ENCODE assay signal across 8 cellular contexts in genomic region chr6:41939091-41939847, GRCh38. TPM values are rescaled to one million over a fixed set of nuclear protein-coding genes. Genes with fewer than 3 reads are reported as not detected.
DNase-seq lines count a peak whose midpoint lies in the region; ATAC-seq and TF ChIP-seq lines count a peak whose summit lies in the region.

No MANE protein-coding gene starts in this region.

- peak overlapping the region; percentile 98 to 99 for H3K4me3 Mint-ChIP-seq in activated T-cell treated with anti-CD3 and anti-CD28 coated beads, Interleukin-2, amount 50 U/mL, for 72 hours

- H3K27ac ChIP-seq in heart left ventricle: peak overlapping the region; percentile 54 to 95 (median 86)

- H3K4me3 ChIP-seq in heart left ventricle: peak overlapping the region in 8 of 12 donors; percentile 67 to 99 (median 92)

- no peak for ATAC-seq in activated T-cell treated with anti-CD3 and anti-CD28 coated beads, Interleukin-2, amount 50 U/mL, for 72 hours (replicated peaks in 1 of 2)
- ATAC-seq in heart left ventricle: no peak
- ATAC-seq in activated CD4-positive, CD25-positive, alpha-beta regulatory T cell treated with anti-CD3 and anti-CD28 coated beads, Interleukin-2, amount 50 U/mL, for 24 hours: no peak

- no peak for TF ChIP-seq CTCF in heart left ventricle (IDR thresholded peaks at IDR 0.05)

- DNase-seq in AML-193 (lab: John Stamatoyannopoulos, UW) (peak; percentile 91 to 95), KG1 (lab: John Stamatoyannopoulos, UW) (peak; percentile 56), heart left ventricle (peak; percentile 37 to 79 (median 60)), retina (peak; percentile 34), NCI-H524 (lab: John Stamatoyannopoulos, UW) (no peak)
- peak in 1 of 2 donors; percentile 47 for DNase-seq in activated T-cell treated with anti-CD3 and anti-CD28 coated beads, Interleukin-2, amount 50 U/mL, for 72 hours
- DNase-seq in effector CD4-positive, alpha-beta T cell: no peak

- peaks cover 19 to 28% of the 10 kb centered on the region in 2 donors for H3K36me3 Mint-ChIP-seq in activated T-cell treated with anti-CD3 and anti-CD28 coated beads, Interleukin-2, amount 50 U/mL, for 72 hours (ENCODE audit: insufficient read depth in 2 of 2)

- H3K4me1 ChIP-seq in heart left ventricle: peaks cover 7 to 85% (median 52%) of the 10 kb centered on the region in 12 donors

- no peaks in the 10 kb centered on the region for H3K9me3 Mint-ChIP-seq in activated T-cell treated with anti-CD3 and anti-CD28 coated beads, Interleukin-2, amount 50 U/mL, for 72 hours

- H3K27me3 Mint-ChIP-seq in activated T-cell treated with anti-CD3 and anti-CD28 coated beads, Interleukin-2, amount 50 U/mL, for 72 hours (ENCODE audit: low read depth): no peaks in the 10 kb centered on the region

- H3K36me3 ChIP-seq in heart left ventricle: peaks cover 0 to 44% (median 23%) of the 10 kb centered on the region in 9 donors

- H3K9me3 ChIP-seq in heart left ventricle: no peaks in the 10 kb centered on the region

- no peak for TF ChIP-seq POLR2A in heart left ventricle (IDR thresholded peaks at IDR 0.05)

- WGBS in heart left ventricle, 4 donors: 32 to 41% (median 37%) methylated on average over 6 to 12 of the region's 12 CpGs

- no peaks in the 10 kb centered on the region for H3K27me3 ChIP-seq in heart left ventricle

- peak overlapping the region; percentile 99 for H3K27ac Mint-ChIP-seq in activated T-cell treated with anti-CD3 and anti-CD28 coated beads, Interleukin-2, amount 50 U/mL, for 72 hours

- intact Hi-C loops in heart left ventricle (cut with DNase I): loop anchor here in 7 of 10 donors (5.0 to 10.0 kb wide), 4 partner anchors 92 to 152 kb away; partner anchors contain the start of gene TOMM6 (in 5 of the 7)

- peaks cover 81% of the 10 kb centered on the region for H3K4me1 Mint-ChIP-seq in activated T-cell treated with anti-CD3 and anti-CD28 coated beads, Interleukin-2, amount 50 U/mL, for 72 hours (ENCODE audit: low read depth)

RNA-seq across cellular contexts. Expression of gene CCND3, which starts 2.3 kb away (rescaled TPM):
- total RNA-seq in activated T-cell treated with anti-CD3 and anti-CD28 coated beads, Interleukin-2, amount 50 U/mL, for 72 hours: 100 to 1,000 TPM; 256 to 259 TPM
- 100 to 1,000 TPM in 2 of 9 donors, 10 to 100 TPM in 7; 33.9 to 116 (median 46.2) TPM for total RNA-seq in heart left ventricle
- polyA plus RNA-seq in heart left ventricle: 10 to 100 TPM; 47.1 to 78.1 TPM

RNA-seq across cellular contexts. Expression of gene BYSL, which starts 18.0 kb away (rescaled TPM):
- total RNA-seq in activated T-cell treated with anti-CD3 and anti-CD28 coated beads, Interleukin-2, amount 50 U/mL, for 72 hours: 10 to 100 TPM; 30.4 to 38.1 TPM
- 10 to 100 TPM in 4 of 9 donors, 1 to 10 TPM in 5; 4.5 to 15.3 (median 9.2) TPM for total RNA-seq in heart left ventricle
- 10 to 100 TPM in 1 of 2 donors, 1 to 10 TPM in 1; 5.0 to 26.3 TPM for polyA plus RNA-seq in heart left ventricle

RNA-seq across cellular contexts. Expression of gene MED20, which starts 18.3 kb away (rescaled TPM):
- 10 to 100 TPM; 24.9 to 34.6 TPM for total RNA-seq in activated T-cell treated with anti-CD3 and anti-CD28 coated beads, Interleukin-2, amount 50 U/mL, for 72 hours
- total RNA-seq in heart left ventricle: 10 to 100 TPM; 13.5 to 25.5 (median 16.9) TPM
- 10 to 100 TPM in 1 of 2 donors, 1 to 10 TPM in 1; 9.3 to 18.5 TPM for polyA plus RNA-seq in heart left ventricle

RNA-seq across cellular contexts. Expression of gene USP49, which starts 44.1 kb away (rescaled TPM):
- total RNA-seq in activated T-cell treated with anti-CD3 and anti-CD28 coated beads, Interleukin-2, amount 50 U/mL, for 72 hours: 10 to 100 TPM; 13.3 to 14.8 TPM
- total RNA-seq in heart left ventricle: 1 to 10 TPM; 1.2 to 3.4 (median 2.4) TPM
- polyA plus RNA-seq in heart left ventricle: 1 to 10 TPM in 1 of 2 donors, under 1 TPM in 1; 0.87 to 1.1 TPM

Comparison
In these comparisons a context has a peak if more than half of its experiments do, and no peak if none do; other contexts are left out.
1. DNase-seq: peak in AML-193 (2 of 2), KG1 (single experiment), heart left ventricle (5 of 5) and retina (single experiment); none in NCI-H524 (0 of 2) and effector CD4-positive, alpha-beta T cell (single experiment).